ENCODE assay signal across 9 cellular contexts in the genomic region with DNA sequence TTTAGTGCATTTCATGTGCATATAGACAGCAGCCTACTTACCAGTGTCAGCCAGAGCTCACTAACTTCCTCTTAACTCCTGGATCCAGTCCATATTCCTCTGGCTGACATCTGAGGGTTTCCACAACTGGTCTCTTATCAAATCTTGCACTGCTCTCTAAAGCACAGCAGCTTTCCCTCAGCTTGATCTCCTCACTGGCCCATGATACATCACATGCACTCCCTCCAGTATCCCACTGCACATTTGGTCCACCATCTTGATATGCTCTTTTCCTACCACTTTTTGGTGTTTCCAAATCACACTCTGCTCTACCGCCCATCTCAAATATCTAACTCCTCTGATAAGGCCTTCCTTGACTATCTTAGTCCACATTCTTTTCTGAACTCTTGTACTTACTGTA.
DNase-seq lines count a peak whose midpoint lies in the region; ATAC-seq and TF ChIP-seq lines count a peak whose summit lies in the region.
"Had no signal": no experiment of that assay in that cellular context is flagged by ENCODE, and none has a peak within 500 bp of the region (broad histone marks: within the 10 kb centered on the region; RNA-seq: fewer than 3 reads in every experiment).

No MANE protein-coding gene starts in this region.

- DNase-seq in NCI-H2029 treated with DMSO at 0.1 percent for 48 hours (lab: John Stamatoyannopoulos, UW) = peak; percentile 19
- DNase-seq in body of pancreas = peak in 2 of 4 donors; percentile 25 to 47
- peak; percentile 53 for DNase-seq in left kidney (ENCODE audit: low read depth, low spot score)
- DNase-seq in type B pancreatic cell (ENCODE audit: extremely low spot score, unreplicated experiment) = no peak
- no peak for DNase-seq in activated T-cell treated with anti-CD3 and anti-CD28 coated beads, Interleukin-2, amount 50 U/mL, for 24 hours
- DNase-seq: activated gamma-delta T cell treated with Interleukin-2 at 50 U/mL for 16 hours, naive B cell had no signal

- peak overlapping the region; percentile 0 for H3K27ac Mint-ChIP-seq in type B pancreatic cell
- H3K27ac Mint-ChIP-seq in activated T-cell treated with anti-CD3 and anti-CD28 coated beads, Interleukin-2, amount 50 U/mL, for 24 hours = no peak overlapping the region
- H3K27ac Mint-ChIP-seq: naive B cell had no signal

- H3K4me3 Mint-ChIP-seq in type B pancreatic cell = no peak overlapping the region
- H3K4me3 Mint-ChIP-seq in activated T-cell treated with anti-CD3 and anti-CD28 coated beads, Interleukin-2, amount 50 U/mL, for 24 hours = no peak overlapping the region
- H3K4me3 Mint-ChIP-seq: naive B cell had no signal

- intact Hi-C loops in body of pancreas (cut with DNase I) = no loop called here

- 77 to 91% methylated on average over 1 of the region's 1 CpG for WGBS in body of pancreas, 2 donors

- no peak overlapping the region for H3K4me3 ChIP-seq in body of pancreas

- H3K36me3 Mint-ChIP-seq in type B pancreatic cell = peaks cover 22% of the 10 kb centered on the region
- H3K36me3 Mint-ChIP-seq in activated T-cell treated with anti-CD3 and anti-CD28 coated beads, Interleukin-2, amount 50 U/mL, for 24 hours (ENCODE audit: low read depth) = peaks cover 62% of the 10 kb centered on the region

- no peak overlapping the region for H3K27ac ChIP-seq in body of pancreas

- no peaks in the 10 kb centered on the region for H3K27me3 ChIP-seq in body of pancreas

- peaks cover 4% of the 10 kb centered on the region for H3K9me3 Mint-ChIP-seq in type B pancreatic cell
- H3K9me3 Mint-ChIP-seq in activated T-cell treated with anti-CD3 and anti-CD28 coated beads, Interleukin-2, amount 50 U/mL, for 24 hours = no peaks in the 10 kb centered on the region
- H3K9me3 Mint-ChIP-seq: naive B cell had no signal

- H3K27me3 Mint-ChIP-seq in type B pancreatic cell = no peaks in the 10 kb centered on the region
- H3K27me3 Mint-ChIP-seq in activated T-cell treated with anti-CD3 and anti-CD28 coated beads, Interleukin-2, amount 50 U/mL, for 24 hours = no peaks in the 10 kb centered on the region
- H3K27me3 Mint-ChIP-seq: naive B cell had no signal

- peaks cover 23% of the 10 kb centered on the region for H3K4me1 ChIP-seq in body of pancreas

- TF ChIP-seq POLR2A in body of pancreas (IDR thresholded peaks at IDR 0.05) = no peak

- peaks cover 49% of the 10 kb centered on the region for H3K4me1 Mint-ChIP-seq in type B pancreatic cell (ENCODE audit: unreplicated experiment)
- peaks cover under 1% of the 10 kb centered on the region for H3K4me1 Mint-ChIP-seq in activated T-cell treated with anti-CD3 and anti-CD28 coated beads, Interleukin-2, amount 50 U/mL, for 24 hours (ENCODE audit: low read depth)

- H3K9me3 ChIP-seq in body of pancreas = no peaks in the 10 kb centered on the region

- no peak for TF ChIP-seq CTCF in body of pancreas (IDR thresholded peaks at IDR 0.05)
- no peak for TF ChIP-seq CTCF in type B pancreatic cell (conservative IDR thresholded peaks at IDR 0.05)

- ATAC-seq in body of pancreas (peak; percentile 67), HG02763 (IDR thresholded peaks at IDR 0.05; ENCODE audit: unreplicated experiment) (no peak), HG02852 (IDR thresholded peaks at IDR 0.05; ENCODE audit: unreplicated experiment) (no peak)

- no peaks in the 10 kb centered on the region for H3K36me3 ChIP-seq in body of pancreas (replicated peaks in 1 of 2; ENCODE audit: insufficient read depth in 1 of 2, low read depth in 2 of 2)

Comparison
In these comparisons a context has a peak if more than half of its experiments do, and no peak if none do; other contexts are left out.
1. DNase-seq: peak in NCI-H2029 treated with DMSO at 0.1 percent for 48 hours (single experiment) and left kidney (single experiment); none in type B pancreatic cell (single experiment) and activated T-cell treated with anti-CD3 and anti-CD28 coated beads, Interleukin-2, amount 50 U/mL, for 24 hours (single experiment).